Comparison of ENCODE assay signal across 1 cellular context in genomic region chr5:79636981-79637733, GRCh38.
TF ChIP-seq lines count a peak whose summit lies in the region.

No MANE protein-coding gene starts in this region.

TF ChIP-seq in HepG2, 621 proteins besides CTCF, POLR2A, EP300 and RAD21:
- peak; percentile 39 for TF ChIP-seq STAG1 (CRISPR knock-in tag; IDR thresholded peaks at IDR 0.05)
- TF ChIP-seq ZNF770 (CRISPR knock-in tag; IDR thresholded peaks at IDR 0.05): peak; percentile 92
- TF ChIP-seq CEBPG (CRISPR knock-in tag; IDR thresholded peaks at IDR 0.05): peak; percentile 65
- no peak for TF ChIP-seq SMARCE1 (IDR thresholded peaks at IDR 0.05; ENCODE audit: borderline replicate concordance)
- no peak for TF ChIP-seq ZNF180 (CRISPR knock-in tag; IDR thresholded peaks at IDR 0.05; ENCODE audit: borderline replicate concordance, low read depth)
- TF ChIP-seq, protein P1, sequence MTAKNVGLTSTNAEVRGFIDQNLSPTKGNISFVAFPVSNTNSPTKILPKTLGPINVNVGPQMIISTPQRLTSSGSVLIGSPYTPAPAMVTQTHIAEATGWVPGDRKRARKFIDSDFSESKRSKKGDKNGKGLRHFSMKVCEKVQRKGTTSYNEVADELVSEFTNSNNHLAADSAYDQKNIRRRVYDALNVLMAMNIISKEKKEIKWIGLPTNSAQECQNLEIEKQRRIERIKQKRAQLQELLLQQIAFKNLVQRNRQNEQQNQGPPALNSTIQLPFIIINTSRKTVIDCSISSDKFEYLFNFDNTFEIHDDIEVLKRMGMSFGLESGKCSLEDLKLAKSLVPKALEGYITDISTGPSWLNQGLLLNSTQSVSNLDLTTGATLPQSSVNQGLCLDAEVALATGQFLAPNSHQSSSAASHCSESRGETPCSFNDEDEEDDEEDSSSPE (CRISPR knock-in tag; IDR thresholded peaks at IDR 0.05): no peak
- TF ChIP-seq CEBPB (IDR thresholded peaks at IDR 0.05; ENCODE audit: borderline replicate concordance, low read depth, low read length): peak; percentile 86
